19 cellular contexts compared by ENCODE assay signal in the genomic region with DNA sequence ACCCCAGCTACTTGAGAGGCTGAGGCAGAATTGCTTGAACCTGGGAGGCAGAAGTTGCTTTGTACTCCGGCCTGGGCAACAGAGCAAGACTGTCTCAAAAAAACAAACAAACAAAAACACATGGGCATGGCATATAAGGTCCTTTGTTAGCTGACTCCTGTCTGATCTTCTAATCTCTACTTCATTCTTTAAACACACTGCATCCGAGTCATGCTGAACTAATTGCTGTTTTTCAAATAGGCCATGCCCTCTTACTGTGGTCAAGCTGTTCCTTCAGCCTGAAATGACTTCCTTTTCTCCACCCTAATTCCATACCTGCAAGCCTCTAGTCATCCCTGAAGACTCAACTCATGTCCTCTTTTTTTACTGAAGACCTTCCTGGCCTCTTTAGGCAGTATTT.
"Had no signal": no experiment of that assay in that cellular context is flagged by ENCODE, and none has a peak within 500 bp of the region (broad histone marks: within the 10 kb centered on the region; RNA-seq: fewer than 3 reads in every experiment).

No MANE protein-coding gene starts in this region.

- H3K4me1 Mint-ChIP-seq: activated CD8-positive, alpha-beta memory T cell treated with anti-CD3 and anti-CD28 coated beads, Interleukin-2, amount 10 ng/mL, durations not matched to agents 7 days and 5 days; activated naive CD8-positive, alpha-beta T cell treated with anti-CD3 and anti-CD28 coated beads for 36 hours had no signal

- H3K27ac ChIP-seq: dorsolateral prefrontal cortex, esophagus muscularis mucosa, left ventricle myocardium inferior, neutrophil, right lobe of liver, spleen, transverse colon had no signal

- H3K27me3 Mint-ChIP-seq: activated naive CD8-positive, alpha-beta T cell treated with anti-CD3 and anti-CD28 coated beads for 36 hours; activated T-cell treated with anti-CD3 and anti-CD28 coated beads, Interleukin-2, amount 50 U/mL, for 24 hours; progenitor cell of endocrine pancreas had no signal

- H3K27me3 ChIP-seq: dorsolateral prefrontal cortex, esophagus muscularis mucosa, neutrophil, right lobe of liver, spleen, transverse colon had no signal

- H3K27ac Mint-ChIP-seq: activated CD8-positive, alpha-beta memory T cell treated with anti-CD3 and anti-CD28 coated beads, Interleukin-2, amount 10 ng/mL, durations not matched to agents 7 days and 5 days; activated naive CD8-positive, alpha-beta T cell treated with anti-CD3 and anti-CD28 coated beads for 36 hours; activated T-cell treated with anti-CD3 and anti-CD28 coated beads, Interleukin-2, amount 50 U/mL, for 24 hours; progenitor cell of endocrine pancreas had no signal

- H3K36me3 Mint-ChIP-seq: activated CD8-positive, alpha-beta memory T cell treated with anti-CD3 and anti-CD28 coated beads, Interleukin-2, amount 10 ng/mL, durations not matched to agents 7 days and 5 days; activated naive CD8-positive, alpha-beta T cell treated with anti-CD3 and anti-CD28 coated beads for 36 hours had no signal

- H3K36me3 ChIP-seq: esophagus muscularis mucosa, left ventricle myocardium inferior, neutrophil, right lobe of liver, spleen, transverse colon had no signal

- ATAC-seq: activated CD8-positive, alpha-beta memory T cell treated with anti-CD3 and anti-CD28 coated beads, Interleukin-2, amount 10 ng/mL, durations not matched to agents 7 days and 5 days; right lobe of liver had no signal

- H3K9me3 ChIP-seq: esophagus muscularis mucosa, left ventricle myocardium inferior, neutrophil, right lobe of liver, spleen, transverse colon had no signal

- H3K4me3 ChIP-seq: dorsolateral prefrontal cortex, esophagus muscularis mucosa, left ventricle myocardium inferior, right lobe of liver, spleen, transverse colon had no signal

- H3K9me3 Mint-ChIP-seq: activated naive CD8-positive, alpha-beta T cell treated with anti-CD3 and anti-CD28 coated beads for 36 hours; activated T-cell treated with anti-CD3 and anti-CD28 coated beads, Interleukin-2, amount 50 U/mL, for 24 hours had no signal

- H3K4me1 ChIP-seq: transverse colon had no signal

- DNase-seq: activated CD4-positive, alpha-beta T cell treated with anti-CD3 and anti-CD28 coated beads, Interleukin-2, amount 50 U/mL, for 4 hours; activated CD4-positive, CD25-positive, alpha-beta regulatory T cell treated with anti-CD3 and anti-CD28 coated beads, Interleukin-2, amount 50 U/mL, for 72 hours; activated CD8-positive, alpha-beta memory T cell treated with anti-CD3 and anti-CD28 coated beads, Interleukin-2, amount 10 ng/mL, durations not matched to agents 7 days and 5 days; activated gamma-delta T cell; activated naive CD8-positive, alpha-beta T cell treated with anti-CD3 and anti-CD28 coated beads for 36 hours; activated T-cell treated with anti-CD3 and anti-CD28 coated beads, Interleukin-2, amount 50 U/mL, for 24 hours; anterior cingulate cortex; dorsolateral prefrontal cortex; left ventricle myocardium inferior; midbrain; right lobe of liver; spleen; stimulated activated CD4-positive, alpha-beta T cell treated with anti-CD3 and anti-CD28 coated beads, Interleukin-1b, Interleukin-23, amount 100 ng/mL, for 48 hours; stimulated activated naive CD4-positive, alpha-beta T cell; substantia nigra; transverse colon had no signal

- H3K4me3 Mint-ChIP-seq: activated CD8-positive, alpha-beta memory T cell treated with anti-CD3 and anti-CD28 coated beads, Interleukin-2, amount 10 ng/mL, durations not matched to agents 7 days and 5 days; activated naive CD8-positive, alpha-beta T cell treated with anti-CD3 and anti-CD28 coated beads for 36 hours; activated T-cell treated with anti-CD3 and anti-CD28 coated beads, Interleukin-2, amount 50 U/mL, for 24 hours had no signal
